9 cellular contexts compared by ENCODE assay signal in genomic region chr10:23157691-23158369, GRCh38. TPM values are rescaled to one million over a fixed set of nuclear protein-coding genes. Genes with fewer than 3 reads are reported as not detected.
DNase-seq lines count a peak whose midpoint lies in the region; ATAC-seq and TF ChIP-seq lines count a peak whose summit lies in the region.
"Had no signal": no experiment of that assay in that cellular context is flagged by ENCODE, and none has a peak within 500 bp of the region (broad histone marks: within the 10 kb centered on the region; RNA-seq: fewer than 3 reads in every experiment).

No MANE protein-coding gene starts in this region.

- H3K27ac ChIP-seq in CD4-positive, CD25-positive, alpha-beta regulatory T cell (ENCODE audit: insufficient read depth, low read length, poor library complexity, severe bottlenecking), result no peak overlapping the region
- H3K27ac ChIP-seq in neural progenitor cell, result no peak overlapping the region

- peak overlapping the region; percentile 34 for H2AFZ ChIP-seq in neural progenitor cell (replicated peaks)

- peaks cover 0 to 3% (median 0%) of the 10 kb centered on the region in 7 donors for H3K9me3 Mint-ChIP-seq in CD4-positive, CD25-positive, alpha-beta regulatory T cell
- no peaks in the 10 kb centered on the region for H3K9me3 Mint-ChIP-seq in neural progenitor cell

- H3K27me3 ChIP-seq in CD4-positive, CD25-positive, alpha-beta regulatory T cell (ENCODE audit: control insufficient read depth, insufficient read depth, low read length), result no peaks in the 10 kb centered on the region
- H3K27me3 ChIP-seq in neural progenitor cell, result peaks cover 73% of the 10 kb centered on the region

- H3K9ac ChIP-seq in neural progenitor cell, result no peak overlapping the region

- no peaks in the 10 kb centered on the region for H3K36me3 Mint-ChIP-seq in CD4-positive, CD25-positive, alpha-beta regulatory T cell
- no peaks in the 10 kb centered on the region for H3K36me3 Mint-ChIP-seq in neural progenitor cell

- no peak overlapping the region for H3K4me3 Mint-ChIP-seq in CD4-positive, CD25-positive, alpha-beta regulatory T cell
- H3K4me3 Mint-ChIP-seq in neural progenitor cell, result peak overlapping the region; percentile 62

- peaks cover 0 to 6% (median 2%) of the 10 kb centered on the region in 4 donors for H3K4me1 Mint-ChIP-seq in CD4-positive, CD25-positive, alpha-beta regulatory T cell
- H3K4me1 Mint-ChIP-seq in neural progenitor cell, result peaks cover 10% of the 10 kb centered on the region

- H3K79me2 ChIP-seq in neural progenitor cell (ENCODE audit: low read depth), result no peaks in the 10 kb centered on the region

- no peaks in the 10 kb centered on the region for H3K36me3 ChIP-seq in CD4-positive, CD25-positive, alpha-beta regulatory T cell (ENCODE audit: control insufficient read depth, insufficient read depth, low read length)
- no peaks in the 10 kb centered on the region for H3K36me3 ChIP-seq in neural progenitor cell

- H4K20me1 ChIP-seq in neural progenitor cell (ENCODE audit: low read depth), result no peaks in the 10 kb centered on the region

- no peak overlapping the region for H3K4me3 ChIP-seq in CD4-positive, CD25-positive, alpha-beta regulatory T cell (ENCODE audit: low read depth, low read length)
- H3K4me3 ChIP-seq in neural progenitor cell, result peak overlapping the region; percentile 34
- H3K4me3 ChIP-seq: lung had no signal

- H3K27ac Mint-ChIP-seq in CD4-positive, CD25-positive, alpha-beta regulatory T cell, result no peak overlapping the region
- no peak overlapping the region for H3K27ac Mint-ChIP-seq in neural progenitor cell

- peak overlapping the region; percentile 71 for H3K4me2 ChIP-seq in neural progenitor cell

- H3K4me1 ChIP-seq in CD4-positive, CD25-positive, alpha-beta regulatory T cell (ENCODE audit: control insufficient read depth, insufficient read depth, low read length, poor library complexity, severe bottlenecking), result peaks cover 3% of the 10 kb centered on the region
- no peaks in the 10 kb centered on the region for H3K4me1 ChIP-seq in neural progenitor cell

- no peaks in the 10 kb centered on the region for H3F3A ChIP-seq in neural progenitor cell (ENCODE audit: low read depth)

- no peak for ATAC-seq in CD4-positive, CD25-positive, alpha-beta regulatory T cell (ENCODE audit: low read depth in 2 of 2)
- peak; percentile 74 for ATAC-seq in GM18502 (IDR thresholded peaks at IDR 0.05; ENCODE audit: poor library complexity, unreplicated experiment)
- ATAC-seq in HG02973 (IDR thresholded peaks at IDR 0.05; ENCODE audit: unreplicated experiment), result peak; percentile 64

- TF ChIP-seq CTCF in neural progenitor cell (IDR thresholded peaks at IDR 0.05), result no peak

- peak in 2 of 3 donors; percentile 3 to 51 for DNase-seq in CD4-positive, CD25-positive, alpha-beta regulatory T cell
- DNase-seq in NCI-H748 (lab: John Stamatoyannopoulos, UW; ENCODE audit: unreplicated experiment), result peak; percentile 71
- peak; percentile 59 for DNase-seq in dermis blood vessel endothelial cell
- DNase-seq in neural progenitor cell (ENCODE audit: low spot score), result peak; percentile 74
- no peak for DNase-seq in activated effector memory CD4-positive, alpha-beta T cell treated with anti-CD3 and anti-CD28 coated beads, Interleukin-2, amount 50 U/mL, for 16 hours
- no peak for DNase-seq in cortex of kidney (lab: John Stamatoyannopoulos, UW)

- H3K27me3 Mint-ChIP-seq in CD4-positive, CD25-positive, alpha-beta regulatory T cell, result peaks cover 24% of the 10 kb centered on the region
- peaks cover 8% of the 10 kb centered on the region for H3K27me3 Mint-ChIP-seq in neural progenitor cell (ENCODE audit: insufficient read depth, low read depth)

- no peaks in the 10 kb centered on the region for H3K9me3 ChIP-seq in CD4-positive, CD25-positive, alpha-beta regulatory T cell (ENCODE audit: control insufficient read depth in 2 of 2, low read length in 2 of 2)
- no peaks in the 10 kb centered on the region for H3K9me3 ChIP-seq in neural progenitor cell (ENCODE audit: low read depth)

RNA-seq across cellular contexts. Expression of gene PTF1A, which starts 34.3 kb away (rescaled TPM):
- total RNA-seq in CD4-positive, CD25-positive, alpha-beta regulatory T cell, result not detected
- polyA plus RNA-seq in CD4-positive, CD25-positive, alpha-beta regulatory T cell, result not detected
- total RNA-seq in dermis blood vessel endothelial cell (not detected in 2 replicates), neural progenitor cell (ENCODE audit: low replicate concordance) (not detected in 2 replicates)
- total RNA-seq: lung had no signal
- polyA plus RNA-seq: lung had no signal

Comparison
In these comparisons a context has a peak if more than half of its experiments do, and no peak if none do; other contexts are left out.
1. ATAC-seq: peak in GM18502 (single experiment) and HG02973 (single experiment); none in CD4-positive, CD25-positive, alpha-beta regulatory T cell (0 of 2).
2. DNase-seq: peak in CD4-positive, CD25-positive, alpha-beta regulatory T cell (2 of 3), NCI-H748 (single experiment), dermis blood vessel endothelial cell (single experiment) and neural progenitor cell (single experiment); none in activated effector memory CD4-positive, alpha-beta T cell treated with anti-CD3 and anti-CD28 coated beads, Interleukin-2, amount 50 U/mL, for 16 hours (single experiment) and cortex of kidney (single experiment).